In the genomic region with DNA sequence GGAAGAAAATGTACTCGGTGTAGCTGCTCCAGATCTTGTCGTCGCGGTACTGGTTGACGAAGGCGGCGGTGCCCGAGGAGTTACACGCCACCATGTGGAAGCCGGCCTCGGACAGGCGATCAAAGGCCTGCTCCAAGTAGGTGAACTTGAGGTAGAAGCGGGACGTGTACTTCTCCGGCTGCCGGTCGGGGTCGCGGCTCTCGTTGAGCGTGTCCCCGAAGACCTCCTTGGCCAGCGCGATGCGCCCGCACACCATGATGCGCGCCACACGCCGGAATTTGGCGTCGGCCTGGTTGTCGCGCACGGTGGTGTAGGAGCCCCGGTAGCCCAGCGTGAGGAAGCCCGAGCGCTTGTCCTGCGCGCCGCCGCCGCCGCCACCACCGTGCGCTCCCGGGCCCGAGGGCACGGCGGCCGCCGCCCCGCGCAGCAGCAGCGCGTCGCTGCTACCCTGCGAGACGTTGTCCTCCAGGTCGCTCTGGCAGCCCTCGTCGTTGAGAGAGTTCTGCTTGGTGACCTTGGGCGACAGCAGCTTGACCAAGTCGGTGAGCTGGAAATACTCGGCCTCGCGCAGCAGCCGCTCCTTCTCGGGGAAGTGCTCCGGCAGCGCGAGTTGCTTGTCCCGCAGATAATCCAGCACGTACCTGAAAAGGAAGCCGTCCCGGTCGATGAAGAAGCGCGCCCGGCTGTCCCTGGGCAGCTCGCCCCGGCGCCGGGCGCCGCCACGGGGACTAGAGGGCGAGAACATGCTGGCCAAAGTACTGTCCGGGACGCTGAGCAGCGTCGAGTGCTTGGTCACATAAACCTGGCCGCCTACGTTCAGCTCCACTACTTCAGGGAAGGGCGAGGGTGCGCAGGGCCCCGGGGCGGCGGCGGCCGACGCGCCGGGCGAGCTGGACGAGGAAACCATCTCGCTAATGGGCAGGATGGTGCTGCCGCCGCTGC, we compare ENCODE assay signal across 8 cellular contexts. TPM values are rescaled to one million over a fixed set of nuclear protein-coding genes. Genes with fewer than 3 reads are reported as not detected.
DNase-seq lines count a peak whose midpoint lies in the region; ATAC-seq and TF ChIP-seq lines count a peak whose summit lies in the region.

No MANE protein-coding gene starts in this region.

- DNase-seq in DMS 273 (lab: John Stamatoyannopoulos, UW; ENCODE audit: unreplicated experiment) (peak; percentile 38), DMS 273 treated with DMSO at 0.1 percent for 48 hours (lab: John Stamatoyannopoulos, UW) (no peak), UCSD-AML1 (lab: John Stamatoyannopoulos, UW; ENCODE audit: unreplicated experiment) (no peak), KBM-7 (no peak)

- in situ Hi-C loops in KBM-7 (cut with MboI; ENCODE audit: low pct_unique_long_range_greater_than_20kb, low sequenced_read_pairs), result no loop called here

- no peaks in the 10 kb centered on the region for H3K9me3 Mint-ChIP-seq in brain

- no peaks in the 10 kb centered on the region for H3K36me3 ChIP-seq in iPS-20b (ENCODE audit: insufficient read depth, low read depth, low read length)
- no peaks in the 10 kb centered on the region for H3K36me3 ChIP-seq in skeletal muscle tissue (ENCODE audit: control insufficient read depth in 3 of 3, insufficient read depth in 3 of 3, low read length in 3 of 3)

- H3K27ac Mint-ChIP-seq in brain, result peak overlapping the region in 2 of 5 experiments; percentile 4 to 61

- no peaks in the 10 kb centered on the region for H3K9me3 ChIP-seq in iPS-20b (ENCODE audit: insufficient read depth, low read depth, low read length)
- H3K9me3 ChIP-seq in skeletal muscle tissue (ENCODE audit: control insufficient read depth in 3 of 3, low read length in 3 of 3), result no peaks in the 10 kb centered on the region

- H3K4me1 Mint-ChIP-seq in brain, result peaks cover 26% of the 10 kb centered on the region

- peaks cover 83% of the 10 kb centered on the region for H3K27me3 Mint-ChIP-seq in brain

- H3K4me1 ChIP-seq in iPS-20b (ENCODE audit: insufficient read depth, low read length) (peaks cover 6% of the 10 kb centered on the region; the same call in 1 of the 2 replicates), skeletal muscle tissue (ENCODE audit: control insufficient read depth in 3 of 3, insufficient read depth in 3 of 3, low read length in 3 of 3) (peaks cover 2 to 20% (median 15%) of the 10 kb centered on the region in 3 donors)

- peaks cover 53% of the 10 kb centered on the region for H3K27me3 ChIP-seq in iPS-20b (ENCODE audit: insufficient read depth, low read length)
- peaks cover 15 to 23% (median 20%) of the 10 kb centered on the region in 3 donors for H3K27me3 ChIP-seq in skeletal muscle tissue (ENCODE audit: control insufficient read depth in 3 of 3, insufficient read depth in 3 of 3, low read length in 3 of 3)

- peak; percentile 2 for ATAC-seq in HG03378 (IDR thresholded peaks at IDR 0.05; ENCODE audit: unreplicated experiment)

- H3K27ac ChIP-seq in iPS-20b (ENCODE audit: low read length) (no peak overlapping the region), skeletal muscle tissue (ENCODE audit: low read depth, low read length) (peak overlapping the region; percentile 30)

- no peak for TF ChIP-seq CTCF in brain (conservative IDR thresholded peaks at IDR 0.05)

- peak overlapping the region; percentile 66; the same call in 1 of the 2 replicates for H3K9ac ChIP-seq in iPS-20b (ENCODE audit: low read depth, low read length)
- H3K9ac ChIP-seq in skeletal muscle tissue (ENCODE audit: low read depth in 1 of 3, low read length in 3 of 3), result peak overlapping the region; percentile 68 to 87 (median 68)

- H3K36me3 Mint-ChIP-seq in brain, result no peaks in the 10 kb centered on the region

- peak overlapping the region; percentile 85 to 90 (median 88) for H3K4me3 Mint-ChIP-seq in brain

- H3K4me3 ChIP-seq in iPS-20b (ENCODE audit: low read length) (peak overlapping the region; percentile 88), skeletal muscle tissue (ENCODE audit: low read length in 3 of 3) (peak overlapping the region; percentile 76 to 85 (median 79))

RNA-seq across cellular contexts. Expression of a gene that starts 0.8 kb away (rescaled TPM):
- 3.5 TPM for polyA plus RNA-seq in brain (ENCODE audit: insufficient read depth, low read depth, low replicate concordance)
- not detected for total RNA-seq in skeletal muscle tissue
